In the genomic region with DNA sequence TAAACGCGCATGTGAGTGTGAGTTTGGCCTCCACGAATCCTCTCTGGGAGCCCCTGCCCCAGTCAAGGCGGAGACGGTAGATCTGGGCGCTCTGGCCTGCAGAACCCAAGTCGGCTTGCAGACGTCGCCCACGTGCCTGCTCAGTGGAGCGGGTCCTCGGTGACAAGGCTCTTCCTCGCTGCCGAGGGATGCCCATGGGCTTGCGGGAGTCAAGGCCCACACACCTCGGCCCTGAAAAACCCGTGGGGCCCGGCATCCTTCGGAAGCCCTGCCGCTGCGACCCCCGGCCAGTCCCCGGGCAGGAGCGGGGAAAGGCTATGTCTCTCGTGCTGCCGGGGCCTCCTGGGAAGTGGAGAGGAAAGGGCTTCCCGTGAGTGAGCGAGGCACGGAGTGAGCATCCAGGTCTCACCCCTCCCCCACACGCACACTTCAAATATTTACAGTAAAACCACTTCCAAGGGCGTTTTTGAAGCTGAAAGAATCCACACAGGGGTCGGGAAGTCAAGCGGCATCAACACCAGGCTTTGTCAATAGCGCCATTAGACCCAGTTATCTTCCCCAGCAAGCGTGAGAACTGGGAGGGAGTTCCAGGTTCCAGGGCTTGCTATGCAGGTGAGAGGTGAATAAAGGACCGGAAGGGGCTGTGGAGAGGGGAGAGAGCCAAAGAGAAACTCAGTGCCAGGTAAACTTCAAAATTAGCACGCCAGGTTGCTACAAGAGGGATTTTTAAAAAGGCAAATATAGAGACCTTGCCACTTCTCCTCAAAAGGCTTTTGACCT, we compare ENCODE assay signal across 1 cellular context.
TF ChIP-seq lines count a peak whose summit lies in the region.

No MANE protein-coding gene starts in this region.

TF ChIP-seq in HepG2, 621 proteins besides CTCF, POLR2A, EP300 and RAD21 (continued from another document and continues in another):
- TF ChIP-seq, protein P1, sequence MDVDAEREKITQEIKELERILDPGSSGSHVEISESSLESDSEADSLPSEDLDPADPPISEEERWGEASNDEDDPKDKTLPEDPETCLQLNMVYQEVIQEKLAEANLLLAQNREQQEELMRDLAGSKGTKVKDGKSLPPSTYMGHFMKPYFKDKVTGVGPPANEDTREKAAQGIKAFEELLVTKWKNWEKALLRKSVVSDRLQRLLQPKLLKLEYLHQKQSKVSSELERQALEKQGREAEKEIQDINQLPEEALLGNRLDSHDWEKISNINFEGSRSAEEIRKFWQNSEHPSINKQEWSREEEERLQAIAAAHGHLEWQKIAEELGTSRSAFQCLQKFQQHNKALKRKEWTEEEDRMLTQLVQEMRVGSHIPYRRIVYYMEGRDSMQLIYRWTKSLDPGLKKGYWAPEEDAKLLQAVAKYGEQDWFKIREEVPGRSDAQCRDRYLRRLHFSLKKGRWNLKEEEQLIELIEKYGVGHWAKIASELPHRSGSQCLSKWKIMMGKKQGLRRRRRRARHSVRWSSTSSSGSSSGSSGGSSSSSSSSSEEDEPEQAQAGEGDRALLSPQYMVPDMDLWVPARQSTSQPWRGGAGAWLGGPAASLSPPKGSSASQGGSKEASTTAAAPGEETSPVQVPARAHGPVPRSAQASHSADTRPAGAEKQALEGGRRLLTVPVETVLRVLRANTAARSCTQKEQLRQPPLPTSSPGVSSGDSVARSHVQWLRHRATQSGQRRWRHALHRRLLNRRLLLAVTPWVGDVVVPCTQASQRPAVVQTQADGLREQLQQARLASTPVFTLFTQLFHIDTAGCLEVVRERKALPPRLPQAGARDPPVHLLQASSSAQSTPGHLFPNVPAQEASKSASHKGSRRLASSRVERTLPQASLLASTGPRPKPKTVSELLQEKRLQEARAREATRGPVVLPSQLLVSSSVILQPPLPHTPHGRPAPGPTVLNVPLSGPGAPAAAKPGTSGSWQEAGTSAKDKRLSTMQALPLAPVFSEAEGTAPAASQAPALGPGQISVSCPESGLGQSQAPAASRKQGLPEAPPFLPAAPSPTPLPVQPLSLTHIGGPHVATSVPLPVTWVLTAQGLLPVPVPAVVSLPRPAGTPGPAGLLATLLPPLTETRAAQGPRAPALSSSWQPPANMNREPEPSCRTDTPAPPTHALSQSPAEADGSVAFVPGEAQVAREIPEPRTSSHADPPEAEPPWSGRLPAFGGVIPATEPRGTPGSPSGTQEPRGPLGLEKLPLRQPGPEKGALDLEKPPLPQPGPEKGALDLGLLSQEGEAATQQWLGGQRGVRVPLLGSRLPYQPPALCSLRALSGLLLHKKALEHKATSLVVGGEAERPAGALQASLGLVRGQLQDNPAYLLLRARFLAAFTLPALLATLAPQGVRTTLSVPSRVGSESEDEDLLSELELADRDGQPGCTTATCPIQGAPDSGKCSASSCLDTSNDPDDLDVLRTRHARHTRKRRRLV (CRISPR knock-in tag; IDR thresholded peaks at IDR 0.05), result no peak
- TF ChIP-seq ZZZ3 (CRISPR knock-in tag; IDR thresholded peaks at IDR 0.05; ENCODE audit: borderline replicate concordance) (0 out of 2 replicates have a peak, but pooled peaks have one; percentile 23), KMT2A (CRISPR knock-in tag; IDR thresholded peaks at IDR 0.05) (0 out of 2 replicates have a peak, but pooled peaks have one; percentile 21), KLF16 (CRISPR knock-in tag; IDR thresholded peaks at IDR 0.05) (0 out of 4 replicates have a peak, but pooled peaks of 1 of the 2 experiments have one; percentile 27), ZSCAN22 (CRISPR knock-in tag; IDR thresholded peaks at IDR 0.05) (no peak), ZNF709 (CRISPR knock-in tag; IDR thresholded peaks at IDR 0.05) (no peak), SIX1 (CRISPR knock-in tag; IDR thresholded peaks at IDR 0.05; ENCODE audit: borderline replicate concordance) (0 out of 2 replicates have a peak, but pooled peaks have one; percentile 16), BORCS8-MEF2B (CRISPR knock-in tag; IDR thresholded peaks at IDR 0.05) (no peak), ZBTB7B (CRISPR knock-in tag; IDR thresholded peaks at IDR 0.05) (0 out of 2 replicates have a peak, but pooled peaks have one; percentile 45), HNRNPK (IDR thresholded peaks at IDR 0.05; ENCODE audit: low read depth, low read length, poor library complexity, severe bottlenecking) (no peak), HNF4A (CRISPR knock-in tag; IDR thresholded peaks at IDR 0.05) (peak; percentile 28; the same call in 1 of the 2 replicates), MTF2 (CRISPR knock-in tag; IDR thresholded peaks at IDR 0.05; ENCODE audit: borderline replicate concordance) (no peak), ZNF558 (CRISPR knock-in tag; IDR thresholded peaks at IDR 0.05; ENCODE audit: borderline replicate concordance) (peak; percentile 68; the same call in 1 of the 2 replicates), ZBTB7A (CRISPR knock-in tag; IDR thresholded peaks at IDR 0.05) (peak; percentile 16; the same call in 1 of the 2 replicates), LCORL (IDR thresholded peaks at IDR 0.05) (no peak), LCORL (CRISPR knock-in tag; IDR thresholded peaks at IDR 0.05) (0 out of 2 replicates have a peak, but pooled peaks have one; percentile 29), NAIF1 (CRISPR knock-in tag; IDR thresholded peaks at IDR 0.05; ENCODE audit: borderline replicate concordance) (no peak), KAT8 (CRISPR knock-in tag; IDR thresholded peaks at IDR 0.05) (0 out of 2 replicates have a peak, but pooled peaks have one; percentile 24), NKX3-1 (CRISPR knock-in tag; IDR thresholded peaks at IDR 0.05) (0 out of 2 replicates have a peak, but pooled peaks have one; percentile 71), CBX5 (CRISPR knock-in tag; IDR thresholded peaks at IDR 0.05; ENCODE audit: borderline replicate concordance) (no peak), STAT5B (CRISPR knock-in tag; IDR thresholded peaks at IDR 0.05) (no peak), ZSCAN9 (CRISPR knock-in tag; IDR thresholded peaks at IDR 0.05; ENCODE audit: borderline replicate concordance) (no peak), ZNF678 (CRISPR knock-in tag; IDR thresholded peaks at IDR 0.05) (no peak), GFI1 (CRISPR knock-in tag; IDR thresholded peaks at IDR 0.05; ENCODE audit: borderline replicate concordance) (no peak; the same call in 1 of the 2 replicates), HMGA1 (CRISPR knock-in tag; conservative IDR thresholded peaks at IDR 0.05) (no peak), CCDC6 (CRISPR knock-in tag; IDR thresholded peaks at IDR 0.05) (peak; percentile 39; the same call in 1 of the 2 replicates), ZNF205 (CRISPR knock-in tag; IDR thresholded peaks at IDR 0.05) (0 out of 2 replicates have a peak, but pooled peaks have one; percentile 25), TGIF2 (CRISPR knock-in tag; IDR thresholded peaks at IDR 0.05) (no peak), MATR3 (CRISPR knock-in tag; IDR thresholded peaks at IDR 0.05) (no peak), TRIM24 (CRISPR knock-in tag; IDR thresholded peaks at IDR 0.05) (no peak)
- TF ChIP-seq, protein P2, sequence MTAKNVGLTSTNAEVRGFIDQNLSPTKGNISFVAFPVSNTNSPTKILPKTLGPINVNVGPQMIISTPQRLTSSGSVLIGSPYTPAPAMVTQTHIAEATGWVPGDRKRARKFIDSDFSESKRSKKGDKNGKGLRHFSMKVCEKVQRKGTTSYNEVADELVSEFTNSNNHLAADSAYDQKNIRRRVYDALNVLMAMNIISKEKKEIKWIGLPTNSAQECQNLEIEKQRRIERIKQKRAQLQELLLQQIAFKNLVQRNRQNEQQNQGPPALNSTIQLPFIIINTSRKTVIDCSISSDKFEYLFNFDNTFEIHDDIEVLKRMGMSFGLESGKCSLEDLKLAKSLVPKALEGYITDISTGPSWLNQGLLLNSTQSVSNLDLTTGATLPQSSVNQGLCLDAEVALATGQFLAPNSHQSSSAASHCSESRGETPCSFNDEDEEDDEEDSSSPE (CRISPR knock-in tag; IDR thresholded peaks at IDR 0.05), result peak; percentile 14; the same call in 1 of the 2 replicates
- TF ChIP-seq, protein P3, sequence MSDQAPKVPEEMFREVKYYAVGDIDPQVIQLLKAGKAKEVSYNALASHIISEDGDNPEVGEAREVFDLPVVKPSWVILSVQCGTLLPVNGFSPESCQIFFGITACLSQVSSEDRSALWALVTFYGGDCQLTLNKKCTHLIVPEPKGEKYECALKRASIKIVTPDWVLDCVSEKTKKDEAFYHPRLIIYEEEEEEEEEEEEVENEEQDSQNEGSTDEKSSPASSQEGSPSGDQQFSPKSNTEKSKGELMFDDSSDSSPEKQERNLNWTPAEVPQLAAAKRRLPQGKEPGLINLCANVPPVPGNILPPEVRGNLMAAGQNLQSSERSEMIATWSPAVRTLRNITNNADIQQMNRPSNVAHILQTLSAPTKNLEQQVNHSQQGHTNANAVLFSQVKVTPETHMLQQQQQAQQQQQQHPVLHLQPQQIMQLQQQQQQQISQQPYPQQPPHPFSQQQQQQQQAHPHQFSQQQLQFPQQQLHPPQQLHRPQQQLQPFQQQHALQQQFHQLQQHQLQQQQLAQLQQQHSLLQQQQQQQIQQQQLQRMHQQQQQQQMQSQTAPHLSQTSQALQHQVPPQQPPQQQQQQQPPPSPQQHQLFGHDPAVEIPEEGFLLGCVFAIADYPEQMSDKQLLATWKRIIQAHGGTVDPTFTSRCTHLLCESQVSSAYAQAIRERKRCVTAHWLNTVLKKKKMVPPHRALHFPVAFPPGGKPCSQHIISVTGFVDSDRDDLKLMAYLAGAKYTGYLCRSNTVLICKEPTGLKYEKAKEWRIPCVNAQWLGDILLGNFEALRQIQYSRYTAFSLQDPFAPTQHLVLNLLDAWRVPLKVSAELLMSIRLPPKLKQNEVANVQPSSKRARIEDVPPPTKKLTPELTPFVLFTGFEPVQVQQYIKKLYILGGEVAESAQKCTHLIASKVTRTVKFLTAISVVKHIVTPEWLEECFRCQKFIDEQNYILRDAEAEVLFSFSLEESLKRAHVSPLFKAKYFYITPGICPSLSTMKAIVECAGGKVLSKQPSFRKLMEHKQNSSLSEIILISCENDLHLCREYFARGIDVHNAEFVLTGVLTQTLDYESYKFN (CRISPR knock-in tag; conservative IDR thresholded peaks at IDR 0.05), result peak; percentile 79
- TF ChIP-seq, protein P4, sequence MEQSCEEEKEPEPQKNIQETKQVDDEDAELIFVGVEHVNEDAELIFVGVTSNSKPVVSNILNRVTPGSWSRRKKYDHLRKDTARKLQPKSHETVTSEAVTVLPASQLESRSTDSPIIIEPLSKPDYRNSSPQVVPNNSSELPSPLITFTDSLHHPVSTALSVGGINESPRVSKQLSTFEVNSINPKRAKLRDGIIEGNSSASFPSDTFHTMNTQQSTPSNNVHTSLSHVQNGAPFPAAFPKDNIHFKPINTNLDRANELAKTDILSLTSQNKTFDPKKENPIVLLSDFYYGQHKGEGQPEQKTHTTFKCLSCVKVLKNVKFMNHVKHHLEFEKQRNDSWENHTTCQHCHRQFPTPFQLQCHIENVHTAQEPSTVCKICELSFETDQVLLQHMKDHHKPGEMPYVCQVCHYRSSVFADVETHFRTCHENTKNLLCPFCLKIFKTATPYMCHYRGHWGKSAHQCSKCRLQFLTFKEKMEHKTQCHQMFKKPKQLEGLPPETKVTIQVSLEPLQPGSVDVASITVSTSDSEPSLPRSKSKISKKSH (CRISPR knock-in tag; IDR thresholded peaks at IDR 0.05; ENCODE audit: borderline replicate concordance), result no peak
- TF ChIP-seq, protein P5, sequence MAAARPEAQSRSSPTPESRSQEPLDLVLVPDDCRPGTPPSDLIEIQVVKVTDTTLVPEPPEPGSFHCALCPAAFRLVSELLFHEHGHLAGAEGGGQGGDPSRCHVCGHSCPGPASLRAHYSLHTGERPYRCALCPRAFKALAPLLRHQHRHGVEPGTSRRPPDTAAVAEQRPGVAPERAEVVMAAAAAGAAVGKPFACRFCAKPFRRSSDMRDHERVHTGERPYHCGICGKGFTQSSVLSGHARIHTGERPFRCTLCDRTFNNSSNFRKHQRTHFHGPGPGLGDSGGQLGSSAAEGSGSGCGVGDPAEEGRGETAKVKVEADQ (CRISPR knock-in tag; IDR thresholded peaks at IDR 0.05; ENCODE audit: borderline replicate concordance), result no peak
- TF ChIP-seq, protein P6, sequence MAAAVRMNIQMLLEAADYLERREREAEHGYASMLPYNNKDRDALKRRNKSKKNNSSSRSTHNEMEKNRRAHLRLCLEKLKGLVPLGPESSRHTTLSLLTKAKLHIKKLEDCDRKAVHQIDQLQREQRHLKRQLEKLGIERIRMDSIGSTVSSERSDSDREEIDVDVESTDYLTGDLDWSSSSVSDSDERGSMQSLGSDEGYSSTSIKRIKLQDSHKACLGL (CRISPR knock-in tag; IDR thresholded peaks at IDR 0.05), result peak; percentile 39; the same call in 1 of the 2 replicates
- TF ChIP-seq, protein P7, sequence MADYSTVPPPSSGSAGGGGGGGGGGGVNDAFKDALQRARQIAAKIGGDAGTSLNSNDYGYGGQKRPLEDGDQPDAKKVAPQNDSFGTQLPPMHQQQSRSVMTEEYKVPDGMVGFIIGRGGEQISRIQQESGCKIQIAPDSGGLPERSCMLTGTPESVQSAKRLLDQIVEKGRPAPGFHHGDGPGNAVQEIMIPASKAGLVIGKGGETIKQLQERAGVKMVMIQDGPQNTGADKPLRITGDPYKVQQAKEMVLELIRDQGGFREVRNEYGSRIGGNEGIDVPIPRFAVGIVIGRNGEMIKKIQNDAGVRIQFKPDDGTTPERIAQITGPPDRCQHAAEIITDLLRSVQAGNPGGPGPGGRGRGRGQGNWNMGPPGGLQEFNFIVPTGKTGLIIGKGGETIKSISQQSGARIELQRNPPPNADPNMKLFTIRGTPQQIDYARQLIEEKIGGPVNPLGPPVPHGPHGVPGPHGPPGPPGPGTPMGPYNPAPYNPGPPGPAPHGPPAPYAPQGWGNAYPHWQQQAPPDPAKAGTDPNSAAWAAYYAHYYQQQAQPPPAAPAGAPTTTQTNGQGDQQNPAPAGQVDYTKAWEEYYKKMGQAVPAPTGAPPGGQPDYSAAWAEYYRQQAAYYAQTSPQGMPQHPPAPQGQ (CRISPR knock-in tag; IDR thresholded peaks at IDR 0.05; ENCODE audit: borderline replicate concordance), result no peak
